ENCODE assay signal across 27 cellular contexts in the genomic region with DNA sequence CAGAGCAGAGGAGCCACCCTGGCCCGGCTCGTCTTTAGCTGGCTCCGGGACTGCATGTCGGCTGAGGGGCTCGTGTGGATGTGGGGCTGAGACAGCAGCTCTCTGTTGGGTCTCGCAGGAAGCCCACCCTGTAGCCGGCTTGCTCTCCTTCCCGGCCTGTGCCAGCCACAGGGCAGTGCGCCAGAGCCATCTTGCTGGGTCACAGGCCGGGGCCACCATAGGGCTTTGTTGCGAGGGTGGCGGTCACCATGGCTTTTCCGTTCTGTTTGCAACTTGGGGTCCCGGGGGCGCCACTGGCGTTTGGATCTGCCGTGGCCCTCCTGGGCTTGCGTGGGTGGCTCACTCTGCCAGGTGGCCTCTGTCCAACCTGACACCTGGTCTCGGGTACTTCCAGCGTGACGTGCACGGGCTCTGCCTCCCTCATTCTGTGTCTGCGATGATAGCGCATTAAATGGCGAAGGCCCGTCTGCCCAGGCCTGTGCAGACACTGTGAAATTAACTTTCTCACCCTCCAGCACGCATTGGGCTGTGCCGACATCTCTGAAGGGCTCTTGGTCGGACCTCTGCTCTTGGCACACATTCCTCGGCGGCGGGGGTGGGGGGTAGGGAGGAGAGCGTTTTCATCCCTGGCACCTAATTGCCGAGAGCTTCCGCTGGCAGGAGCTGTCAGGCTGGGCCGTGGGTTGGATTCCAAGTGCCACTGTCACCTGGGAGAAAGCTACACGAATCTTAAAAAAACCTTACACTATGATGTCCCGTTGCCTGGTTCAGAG.
"Had no signal": no experiment of that assay in that cellular context is flagged by ENCODE, and none has a peak within 500 bp of the region (broad histone marks: within the 10 kb centered on the region; RNA-seq: fewer than 3 reads in every experiment).

No MANE protein-coding gene starts in this region.

- H3K9me3 ChIP-seq: ovary, suprapubic skin, vagina had no signal

- H3K36me3 ChIP-seq: ovary had no signal

- H3K4me1 ChIP-seq: foreskin keratinocyte had no signal

- ATAC-seq: foreskin keratinocyte; heart right ventricle; left cardiac atrium; mucosa of descending colon; natural killer cell treated with Interleukin-12 subunit alpha and Interleukin-12 subunit beta and Interleukin-15 and Interleukin-18, amount 100 ng/mL, for 72 hours; psoas muscle; sciatic nerve; stimulated activated naive CD8-positive, alpha-beta T cell treated with anti-CD3 and anti-CD28 coated beads, Interleukin-15, amount 100 ng/mL, for 72 hours had no signal

- H3K27ac ChIP-seq: coronary artery, esophagus muscularis mucosa, foreskin keratinocyte, heart right ventricle, ovary, psoas muscle, suprapubic skin, vagina had no signal

- H3K4me3 ChIP-seq: coronary artery, esophagus muscularis mucosa, heart right ventricle, lung, mucosa of descending colon, ovary, psoas muscle, smooth muscle cell, suprapubic skin, vagina had no signal

- H3K27me3 ChIP-seq: esophagus muscularis mucosa, foreskin keratinocyte, heart right ventricle, ovary, suprapubic skin, vagina had no signal

- DNase-seq: dermis blood vessel endothelial cell; effector memory CD4-positive, alpha-beta T cell; foreskin keratinocyte; glutamatergic neuron; heart right ventricle; hippocampal formation; left cardiac atrium; mucosa of descending colon; naive B cell; nucleus accumbens; ovary; psoas muscle; stimulated activated CD4-positive, alpha-beta T cell treated with anti-CD3 and anti-CD28 coated beads, Interleukin-12 subunit alpha, Interleukin-12 subunit beta, amount 100 ng/mL, for 4 hours; stimulated activated CD4-positive, alpha-beta T cell treated with anti-CD3 and anti-CD28 coated beads, Interleukin-1b, Interleukin-23, amount 100 ng/mL, for 48 hours; stimulated activated CD4-positive, alpha-beta T cell treated with anti-CD3 and anti-CD28 coated beads, Interleukin-4, amount 100 ng/mL, for 1 hour; stimulated activated CD8-positive, alpha-beta memory T cell treated with anti-CD3 and anti-CD28 coated beads, Interleukin-4, amount 100 ng/mL, for 48 hours; stimulated activated naive CD4-positive, alpha-beta T cell; stimulated activated naive CD8-positive, alpha-beta T cell treated with anti-CD3 and anti-CD28 coated beads, Interleukin-15, amount 100 ng/mL, for 72 hours; trophoblast cell had no signal
